ENCODE assay signal across 8 cellular contexts in the genomic region with DNA sequence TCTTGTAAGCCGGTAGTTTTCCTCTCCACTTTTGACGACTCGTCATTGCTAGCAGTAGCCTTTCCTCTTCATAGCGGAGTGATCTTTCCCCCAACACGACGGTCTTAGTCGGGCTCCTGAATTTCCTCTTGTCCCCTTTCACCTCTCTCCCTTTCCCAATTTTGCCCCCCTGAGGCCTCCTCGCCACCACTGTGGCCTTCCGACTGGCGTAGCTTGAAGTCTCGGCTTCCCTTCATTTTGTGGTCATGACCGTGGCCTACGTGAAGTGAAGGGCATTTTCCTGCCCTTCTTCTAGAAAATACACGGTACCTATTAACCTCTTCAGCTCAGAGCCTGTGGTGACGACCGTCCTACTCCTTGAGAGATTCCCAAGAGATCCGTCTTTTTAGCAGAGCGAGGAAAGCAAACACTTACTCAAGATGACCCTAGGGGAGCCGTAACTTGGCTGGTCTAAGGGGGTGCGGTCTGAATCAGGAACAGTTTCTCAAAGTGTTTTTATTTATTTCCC. TPM values are rescaled to one million over a fixed set of nuclear protein-coding genes. Genes with fewer than 3 reads are reported as not detected.
DNase-seq lines count a peak whose midpoint lies in the region; ATAC-seq, FAIRE-seq and TF ChIP-seq lines count a peak whose summit lies in the region.

No MANE protein-coding gene starts in this region.

- H3K27me3 ChIP-seq in K562 (ENCODE audit: control insufficient read depth in 2 of 2, insufficient read depth in 2 of 2, low read length in 2 of 2) (no peaks in the 10 kb centered on the region), keratinocyte (ENCODE audit: control insufficient read depth, extremely low read depth, insufficient read depth, low read length) (no peaks in the 10 kb centered on the region)

- H3K4me3 ChIP-seq in K562 (peak overlapping the region; percentile 81), keratinocyte (ENCODE audit: control insufficient read depth in 2 of 3, extremely low read depth in 1 of 3, insufficient read depth in 2 of 3, low read depth in 1 of 3, low read length in 3 of 3) (peak overlapping the region; percentile 92 to 99 (median 97))

- DNase-seq in NCI-H748 (lab: John Stamatoyannopoulos, UW; ENCODE audit: unreplicated experiment) (peak; percentile 58), NCI-H748 treated with DMSO at 0.1 percent for 48 hours (lab: John Stamatoyannopoulos, UW) (no peak), NCI-H2171 treated with DMSO at 0.1 percent for 48 hours (lab: John Stamatoyannopoulos, UW) (peak; percentile 42), K562 (ENCODE audit: extremely low read depth in 1 of 4, low spot score in 3 of 4) (peak in 3 of 4 experiments; percentile 20 to 55 (median 37)), keratinocyte (ENCODE audit: low read depth, low spot score) (no peak)
- no peak for DNase-seq in stimulated activated naive B cell treated with anti-CD40 and anti-IgM and Interleukin-4, amounts not matched to agents 10 μg/mL and 1 μg/mL and 100 μg/mL, for 72 hours

- ATAC-seq in K562 (peak; percentile 39), GM21367 (IDR thresholded peaks at IDR 0.05; ENCODE audit: unreplicated experiment) (no peak), HG02588 (IDR thresholded peaks at IDR 0.05; ENCODE audit: unreplicated experiment) (no peak)
- peak in 1 of 2 donors; percentile 2 for ATAC-seq in stimulated activated naive B cell treated with anti-CD40 and anti-IgM and Interleukin-4, amounts not matched to agents 10 μg/mL and 1 μg/mL and 100 μg/mL, for 72 hours (replicated peaks)

- H3K9me3 ChIP-seq in K562 (replicated peaks; ENCODE audit: control insufficient read depth, insufficient read depth, low read depth, low read length) (no peaks in the 10 kb centered on the region), keratinocyte (ENCODE audit: control insufficient read depth, low read depth, low read length) (no peaks in the 10 kb centered on the region)

- H3K36me3 ChIP-seq in K562 (ENCODE audit: control insufficient read depth, insufficient read depth, low read length): peaks cover 33% of the 10 kb centered on the region
- H3K36me3 ChIP-seq in keratinocyte (ENCODE audit: control insufficient read depth in 2 of 2, extremely low read depth in 1 of 2, insufficient read depth in 2 of 2, low read length in 2 of 2): peaks cover 5 to 17% of the 10 kb centered on the region in 2 experiments

- H3K9me1 ChIP-seq in K562 (ENCODE audit: control insufficient read depth, insufficient read depth, low read length) (no peaks in the 10 kb centered on the region), keratinocyte (ENCODE audit: control insufficient read depth, extremely low read depth, insufficient read depth, low read length) (no peaks in the 10 kb centered on the region)

- H3K4me1 Mint-ChIP-seq in stimulated activated naive B cell treated with anti-CD40 and anti-IgM and Interleukin-4, amounts not matched to agents 10 μg/mL and 1 μg/mL and 100 μg/mL, for 72 hours: peaks cover 16 to 62% of the 10 kb centered on the region in 2 donors

- CTCF ChIA-PET in K562 (lab: Yijun Ruan, JAX; ENCODE audit: low intra/inter-chr PET ratio): no interaction called here

- FAIRE-seq in K562 (lab: Jason Lieb, UNC) (peak; percentile 76), keratinocyte (lab: Jason Lieb, UNC) (no peak)

- no peak for TF ChIP-seq POLR2A in K562 (conservative IDR thresholded peaks at IDR 0.05)

- H2AFZ ChIP-seq in K562 (ENCODE audit: low read depth, low read length) (peak overlapping the region; percentile 100), keratinocyte (ENCODE audit: control insufficient read depth, low read length) (peak overlapping the region; percentile 73)

- H3K4me1 ChIP-seq in K562 (replicated peaks in 1 of 2; ENCODE audit: control insufficient read depth in 2 of 2, insufficient read depth in 2 of 2, low read length in 2 of 2): peaks cover 0 to 7% of the 10 kb centered on the region in 2 experiments; a peak in 4 of 5 replicates
- peaks cover 27% of the 10 kb centered on the region for H3K4me1 ChIP-seq in keratinocyte (ENCODE audit: control insufficient read depth, extremely low read depth, insufficient read depth, low read length)

- dilution Hi-C loops in keratinocyte (cut with MboI; ENCODE audit: extremely low pct_ligation_motif_present, low sequenced_read_pairs): no loop called here

- H3K4me2 ChIP-seq in K562 (ENCODE audit: insufficient read depth, low read length) (peak overlapping the region; percentile 99), keratinocyte (ENCODE audit: control insufficient read depth, extremely low read depth, insufficient read depth, low read depth, low read length) (peak overlapping the region; percentile 88)

- in situ Hi-C loops in K562 (cut with MboI): no loop called here

- no peaks in the 10 kb centered on the region for H3K27me3 Mint-ChIP-seq in stimulated activated naive B cell treated with anti-CD40 and anti-IgM and Interleukin-4, amounts not matched to agents 10 μg/mL and 1 μg/mL and 100 μg/mL, for 72 hours

- H3K27ac ChIP-seq in K562 (ENCODE audit: extremely low read depth, low read depth, low read length) (peak overlapping the region; percentile 94), keratinocyte (ENCODE audit: control insufficient read depth, insufficient read depth, low read length) (peak overlapping the region; percentile 96)

- H3K79me2 ChIP-seq in K562 (ENCODE audit: control insufficient read depth, insufficient read depth, low read length): peaks cover 33% of the 10 kb centered on the region
- peaks cover 55% of the 10 kb centered on the region for H3K79me2 ChIP-seq in keratinocyte (ENCODE audit: control insufficient read depth, insufficient read depth, low read length)

- peak overlapping the region; percentile 92 for H3K9ac ChIP-seq in K562 (ENCODE audit: insufficient read depth in 1 of 2, low read depth in 2 of 2, low read length in 2 of 2)
- peak overlapping the region; percentile 95 for H3K9ac ChIP-seq in keratinocyte (ENCODE audit: control insufficient read depth, extremely low read depth, insufficient read depth, low read length)

- no peak for TF ChIP-seq CTCF in K562 (IDR thresholded peaks at IDR 0.05 in 2 of 3, conservative IDR thresholded peaks at IDR 0.05 in 1 of 3; ENCODE audit: insufficient read depth in 2 of 3, low read depth in 1 of 3, low read length in 3 of 3)
- TF ChIP-seq CTCF in keratinocyte (optimal IDR thresholded peaks at IDR 0.05 in 1 of 3, IDR thresholded peaks at IDR 0.05 in 1 of 3, conservative IDR thresholded peaks at IDR 0.05 in 1 of 3; ENCODE audit: extremely low read depth in 1 of 3, insufficient read depth in 2 of 3, low read length in 3 of 3): no peak

- no peak for TF ChIP-seq EP300 in K562 (IDR thresholded peaks at IDR 0.05; ENCODE audit: low read length)

- no TSS peak for BruUV-seq in K562 (replicated peaks; lab: Mats Ljungman, UMichigan)

- H4K20me1 ChIP-seq in K562 (replicated peaks; ENCODE audit: control insufficient read depth, insufficient read depth, low read length) (no peaks in the 10 kb centered on the region), keratinocyte (ENCODE audit: control insufficient read depth, extremely low read depth, insufficient read depth, low read length) (peaks cover 3% of the 10 kb centered on the region)

- POLR2A ChIA-PET in K562 (lab: Yijun Ruan, JAX): interaction anchor here (1.0 to 1.3 kb wide), 2 partner anchors 19 to 26 kb away, joined by 3 read pairs; no protein-coding TSS in a partner anchor

- peak overlapping the region; percentile 97 for H3K27ac Mint-ChIP-seq in stimulated activated naive B cell treated with anti-CD40 and anti-IgM and Interleukin-4, amounts not matched to agents 10 μg/mL and 1 μg/mL and 100 μg/mL, for 72 hours

- intact Hi-C loops in K562 (cut with micrococcal nuclease): no loop called here

- TF ChIP-seq RAD21 in K562 (CRISPR knock-in tag; conservative IDR thresholded peaks at IDR 0.05 in 1 of 2, IDR thresholded peaks at IDR 0.05 in 1 of 2): no peak

- H3K36me3 Mint-ChIP-seq in stimulated activated naive B cell treated with anti-CD40 and anti-IgM and Interleukin-4, amounts not matched to agents 10 μg/mL and 1 μg/mL and 100 μg/mL, for 72 hours: peaks cover 23 to 32% of the 10 kb centered on the region in 2 donors

- H3K4me3 Mint-ChIP-seq in stimulated activated naive B cell treated with anti-CD40 and anti-IgM and Interleukin-4, amounts not matched to agents 10 μg/mL and 1 μg/mL and 100 μg/mL, for 72 hours: peak overlapping the region; percentile 95 to 96

- no peaks in the 10 kb centered on the region for H3K9me3 Mint-ChIP-seq in stimulated activated naive B cell treated with anti-CD40 and anti-IgM and Interleukin-4, amounts not matched to agents 10 μg/mL and 1 μg/mL and 100 μg/mL, for 72 hours

- 2% methylated on average over 18 of the region's 20 CpGs for WGBS in K562 (ENCODE audit: insufficient coverage, low coverage, missing lambda C conversion rate)

RNA-seq across cellular contexts. Expression of gene PRKAR1A, which starts 0.8 kb away (rescaled TPM):
- total RNA-seq in K562 (2011; cell fraction: chromatin; rRNA removed; ENCODE audit: low replicate concordance): 46.4 and 78.7 TPM in 2 replicates
- 33.2 and 34.7 TPM in 2 replicates for total RNA-seq in K562 (2011; cell fraction: nucleolus; rRNA removed)
- total RNA-seq in K562 (2011; cell fraction: nucleoplasm; rRNA removed): 52.1 and 66.6 TPM in 2 replicates
- total RNA-seq in K562 (2014; rRNA removed) (58.9 and 67.5 TPM in 2 replicates), K562 (2014; rRNA removed; fragmentation: Illumina TruSeq; extraction: Trizol) (69.2 and 85.5 TPM in 2 replicates), K562 (2015; rRNA removed; fragmentation: Illumina TruSeq; extraction: Trizol) (69.4 and 70.5 TPM in 2 replicates), K562 (2021) (83.4 and 87.2 TPM in 2 replicates)
- polyA plus RNA-seq in K562 (2011; rRNA removed) (67.3 and 95.6 TPM in 2 replicates), K562 (2014; fragmentation: Illumina TruSeq; extraction: Trizol) (58.2 and 58.3 TPM in 2 replicates), K562 (2014; fragmentation: Nextera tagmentation; extraction: Ambion mirVana) (10 to 100 TPM; 15.0 to 16.3 TPM), K562 (2014; rRNA removed) (56.0 and 73.0 TPM in 2 replicates), keratinocyte (149 to 212 TPM (median 176 TPM) in 3 replicates)
- 40.0 and 44.9 TPM in 2 replicates for polyA plus RNA-seq in K562 (2011; cell fraction: cytosol; rRNA removed)
- 65.4 and 66.4 TPM in 2 replicates for polyA plus RNA-seq in K562 (2011; cell fraction: nucleus; rRNA removed)
- polyA plus RNA-seq in K562 (2012): 63.3 and 108 TPM in 2 replicates
- 140 and 184 TPM in 2 replicates for polyA minus RNA-seq in K562 (2011; rRNA and poly(A)+ RNA removed)
- polyA minus RNA-seq in K562 (2011; cell fraction: cytosol; rRNA and poly(A)+ RNA removed): 105 and 124 TPM in 2 replicates
- polyA minus RNA-seq in K562 (2011; cell fraction: nucleus; rRNA and poly(A)+ RNA removed): 57.4 and 90.2 TPM in 2 replicates
- 233 TPM for polyA plus RNA-seq in keratinocyte (2011; ENCODE audit: low read depth)
- polyA plus RNA-seq in keratinocyte (2011; cell fraction: cytosol; rRNA removed): 145 and 176 TPM in 2 replicates
- 175 and 226 TPM in 2 replicates for polyA plus RNA-seq in keratinocyte (2011; cell fraction: nucleus; rRNA removed)
- polyA plus RNA-seq in keratinocyte (2012; ENCODE audit: low replicate concordance): 105 and 148 TPM in 2 replicates
- polyA minus RNA-seq in keratinocyte: 162 to 249 TPM (median 165 TPM) in 3 replicates
- 331 TPM for polyA minus RNA-seq in keratinocyte (2011; cell fraction: cytosol; rRNA and poly(A)+ RNA removed)
- polyA minus RNA-seq in keratinocyte (2011; cell fraction: nucleus; rRNA and poly(A)+ RNA removed): 97.4 and 211 TPM in 2 replicates

RNA-seq across cellular contexts. Expression of gene WIPI1, which starts 55.7 kb away (rescaled TPM):
- total RNA-seq in K562 (2011; cell fraction: chromatin; rRNA removed; ENCODE audit: low replicate concordance): 35.8 and 60.9 TPM in 2 replicates
- 25.4 and 31.2 TPM in 2 replicates for total RNA-seq in K562 (2011; cell fraction: nucleolus; rRNA removed)
- total RNA-seq in K562 (2011; cell fraction: nucleoplasm; rRNA removed): 29.5 and 34.1 TPM in 2 replicates
- 10.9 and 12.8 TPM in 2 replicates for total RNA-seq in K562 (2014; rRNA removed)
- 12.1 and 14.7 TPM in 2 replicates for total RNA-seq in K562 (2014; rRNA removed; fragmentation: Illumina TruSeq; extraction: Trizol)
- total RNA-seq in K562 (2015; rRNA removed; fragmentation: Illumina TruSeq; extraction: Trizol): 8.2 and 8.6 TPM in 2 replicates
- 11.8 and 13.2 TPM in 2 replicates for total RNA-seq in K562 (2021)
- polyA plus RNA-seq in K562 (2011; rRNA removed): 11.6 and 16.9 TPM in 2 replicates
- polyA plus RNA-seq in K562 (2011; cell fraction: cytosol; rRNA removed): 11.3 and 11.5 TPM in 2 replicates
- polyA plus RNA-seq in K562 (2011; cell fraction: nucleus; rRNA removed): 13.7 and 16.1 TPM in 2 replicates
- polyA plus RNA-seq in K562 (2012): 16.5 and 60.4 TPM in 2 replicates
- 15.6 and 15.9 TPM in 2 replicates for polyA plus RNA-seq in K562 (2014; fragmentation: Illumina TruSeq; extraction: Trizol)
- 1 to 10 TPM; 3.7 to 3.8 TPM for polyA plus RNA-seq in K562 (2014; fragmentation: Nextera tagmentation; extraction: Ambion mirVana)
- polyA plus RNA-seq in K562 (2014; rRNA removed): 16.0 and 23.5 TPM in 2 replicates
- 11.4 and 16.7 TPM in 2 replicates for polyA minus RNA-seq in K562 (2011; rRNA and poly(A)+ RNA removed)
- 6.6 and 7.8 TPM in 2 replicates for polyA minus RNA-seq in K562 (2011; cell fraction: cytosol; rRNA and poly(A)+ RNA removed)
- 10.8 and 14.7 TPM in 2 replicates for polyA minus RNA-seq in K562 (2011; cell fraction: nucleus; rRNA and poly(A)+ RNA removed)
- 49.4 to 70.8 TPM (median 62.3 TPM) in 3 replicates for polyA plus RNA-seq in keratinocyte
- 33.8 TPM for polyA plus RNA-seq in keratinocyte (2011; ENCODE audit: low read depth)
- polyA plus RNA-seq in keratinocyte (2011; cell fraction: cytosol; rRNA removed): 70.0 and 96.5 TPM in 2 replicates
- polyA plus RNA-seq in keratinocyte (2011; cell fraction: nucleus; rRNA removed): 56.3 and 58.3 TPM in 2 replicates
- polyA plus RNA-seq in keratinocyte (2012; ENCODE audit: low replicate concordance): 40.6 and 53.5 TPM in 2 replicates
- polyA minus RNA-seq in keratinocyte: 45.2 to 76.6 TPM (median 65.1 TPM) in 3 replicates
- 67.3 TPM for polyA minus RNA-seq in keratinocyte (2011; cell fraction: cytosol; rRNA and poly(A)+ RNA removed)
- 30.0 and 44.5 TPM in 2 replicates for polyA minus RNA-seq in keratinocyte (2011; cell fraction: nucleus; rRNA and poly(A)+ RNA removed)

Comparison
In these comparisons a context has a peak if more than half of its experiments do, and no peak if none do; other contexts are left out.
1. DNase-seq: peak in NCI-H748 (single experiment), NCI-H2171 treated with DMSO at 0.1 percent for 48 hours (single experiment) and K562 (3 of 4); none in NCI-H748 treated with DMSO at 0.1 percent for 48 hours (single experiment), keratinocyte (single experiment) and stimulated activated naive B cell treated with anti-CD40 and anti-IgM and Interleukin-4, amounts not matched to agents 10 μg/mL and 1 μg/mL and 100 μg/mL, for 72 hours (single experiment).